ENCODE assay signal across 22 cellular contexts in genomic region chr22:32058656-32059280, GRCh38. TPM values are rescaled to one million over a fixed set of nuclear protein-coding genes. Genes with fewer than 3 reads are reported as not detected.
DNase-seq lines count a peak whose midpoint lies in the region; ATAC-seq and TF ChIP-seq lines count a peak whose summit lies in the region.
"Had no signal": no experiment of that assay in that cellular context is flagged by ENCODE, and none has a peak within 500 bp of the region (broad histone marks: within the 10 kb centered on the region; RNA-seq: fewer than 3 reads in every experiment).

No MANE protein-coding gene starts in this region.

- H3K9ac ChIP-seq in smooth muscle cell (ENCODE audit: low read depth), result no peak overlapping the region
- H3K9ac ChIP-seq in Karpas-422 (ENCODE audit: low read length), result no peak overlapping the region

- no peaks in the 10 kb centered on the region for H3K4me1 Mint-ChIP-seq in naive thymus-derived CD8-positive, alpha-beta T cell
- H3K4me1 Mint-ChIP-seq: naive B cell had no signal

- H3K79me2 ChIP-seq in smooth muscle cell (ENCODE audit: low read depth) (no peaks in the 10 kb centered on the region), Karpas-422 (ENCODE audit: low read length) (no peaks in the 10 kb centered on the region)

- H3K9me2 ChIP-seq in Karpas-422 (replicated peaks; ENCODE audit: insufficient read depth, low read length), result no peaks in the 10 kb centered on the region

- H3K4me1 ChIP-seq in smooth muscle cell (ENCODE audit: low read depth) (no peaks in the 10 kb centered on the region), Karpas-422 (ENCODE audit: low read length) (no peaks in the 10 kb centered on the region)
- H3K4me1 ChIP-seq: pancreas, spleen had no signal

- POLR2A ChIA-PET in naive thymus-derived CD8-positive, alpha-beta T cell (lab: Charles Lee), result no interaction called here

- ATAC-seq in naive thymus-derived CD8-positive, alpha-beta T cell, result no peak
- ATAC-seq in GM18909 (IDR thresholded peaks at IDR 0.05; ENCODE audit: poor library complexity, unreplicated experiment), result no peak
- ATAC-seq: activated CD4-positive, CD25-positive, alpha-beta regulatory T cell treated with anti-CD3 and anti-CD28 coated beads, Interleukin-2, amount 50 U/mL, for 24 hours had no signal

- H3K27me3 Mint-ChIP-seq in naive thymus-derived CD8-positive, alpha-beta T cell, result peaks cover 8 to 38% (median 11%) of the 10 kb centered on the region in 5 donors

- H3K4me2 ChIP-seq in smooth muscle cell (no peak overlapping the region), Karpas-422 (ENCODE audit: low read depth, low read length, poor library complexity, severe bottlenecking) (no peak overlapping the region)

- H3K9me3 ChIP-seq in smooth muscle cell (replicated peaks; ENCODE audit: low read depth) (no peaks in the 10 kb centered on the region), Karpas-422 (ENCODE audit: low read length) (no peaks in the 10 kb centered on the region)
- H3K9me3 ChIP-seq: pancreas, Peyer's patch had no signal

- TF ChIP-seq CTCF in epithelial cell of proximal tubule (conservative IDR thresholded peaks at IDR 0.05; ENCODE audit: low read depth, low read length) (no peak), smooth muscle cell (IDR thresholded peaks at IDR 0.05; ENCODE audit: borderline replicate concordance, insufficient read depth, poor library complexity, severe bottlenecking) (no peak)

- peak overlapping the region in 2 of 10 donors; percentile 6 to 61 for H3K27ac Mint-ChIP-seq in naive thymus-derived CD8-positive, alpha-beta T cell
- H3K27ac Mint-ChIP-seq: naive B cell had no signal

- H3K4me3 ChIP-seq in epithelial cell of proximal tubule (ENCODE audit: low read depth, low read length), result no peak overlapping the region
- H3K4me3 ChIP-seq in smooth muscle cell, result no peak overlapping the region
- H3K4me3 ChIP-seq in Karpas-422 (ENCODE audit: low read length), result no peak overlapping the region
- H3K4me3 ChIP-seq: pancreas, Peyer's patch, SK-N-MC, spleen had no signal

- H2AFZ ChIP-seq in smooth muscle cell (ENCODE audit: low read depth) (no peak overlapping the region), Karpas-422 (ENCODE audit: low read length) (no peak overlapping the region)

- H4K20me1 ChIP-seq in smooth muscle cell (ENCODE audit: low read depth) (no peaks in the 10 kb centered on the region), Karpas-422 (ENCODE audit: insufficient read depth, low read depth, low read length) (no peaks in the 10 kb centered on the region)

- WGBS in smooth muscle cell (ENCODE audit: low lambda C conversion rate), result 61% methylated on average over 3 of the region's 3 CpGs

- H3K27me3 ChIP-seq in smooth muscle cell (ENCODE audit: low read depth) (peaks cover 7% of the 10 kb centered on the region), Karpas-422 (ENCODE audit: low read length) (no peaks in the 10 kb centered on the region)
- H3K27me3 ChIP-seq: pancreas, Peyer's patch had no signal

- peaks cover 0 to 7% (median 0%) of the 10 kb centered on the region in 9 donors for H3K9me3 Mint-ChIP-seq in naive thymus-derived CD8-positive, alpha-beta T cell

- H3K36me3 ChIP-seq in smooth muscle cell (ENCODE audit: low read depth) (no peaks in the 10 kb centered on the region), Karpas-422 (ENCODE audit: insufficient read depth, low read length) (no peaks in the 10 kb centered on the region)
- H3K36me3 ChIP-seq: pancreas, spleen had no signal

- H3K27ac ChIP-seq in smooth muscle cell (ENCODE audit: low read depth), result peak overlapping the region; percentile 20
- no peak overlapping the region for H3K27ac ChIP-seq in Karpas-422 (ENCODE audit: low read length)
- H3K27ac ChIP-seq: pancreas, Peyer's patch, SK-N-MC, spleen had no signal

- DNase-seq in LHCN-M2 (ENCODE audit: low read depth) (peak; percentile 6), epithelial cell of proximal tubule (ENCODE audit: low read depth) (peak; percentile 38), kidney glomerular epithelial cell (lab: John Stamatoyannopoulos, UW) (peak; percentile 18), smooth muscle cell (lab: John Stamatoyannopoulos, UW; ENCODE audit: unreplicated experiment) (no peak), foreskin melanocyte (no peak), Karpas-422 (no peak)
- DNase-seq in naive thymus-derived CD8-positive, alpha-beta T cell, result no peak
- DNase-seq: central memory CD4-positive, alpha-beta T cell; effector CD8-positive, alpha-beta T cell; naive B cell; NCI-H1417 treated with DMSO at 0.1 percent for 48 hours; NCI-H2227 treated with DMSO at 0.1 percent for 48 hours; pancreas; Peyer's patch; spleen; stimulated activated CD8-positive, alpha-beta memory T cell treated with anti-CD3 and anti-CD28 coated beads, Interleukin-4, amount 100 ng/mL, for 48 hours had no signal

- no peaks in the 10 kb centered on the region for H3F3A ChIP-seq in smooth muscle cell (ENCODE audit: low read depth)

- H3K4me3 Mint-ChIP-seq in naive thymus-derived CD8-positive, alpha-beta T cell, result no peak overlapping the region
- H3K4me3 Mint-ChIP-seq: naive B cell had no signal

- H3K36me3 Mint-ChIP-seq in naive thymus-derived CD8-positive, alpha-beta T cell, result peaks cover 0 to 4% (median 0%) of the 10 kb centered on the region in 3 donors

RNA-seq across cellular contexts. Expression of gene SLC5A1, which starts 15.7 kb away (rescaled TPM):
- total RNA-seq in LHCN-M2 (2014; rRNA removed) (not detected in 2 replicates), epithelial cell of proximal tubule (not detected in 2 replicates), smooth muscle cell (0.67 TPM in 1 of 2 replicates, not detected in the other)
- polyA plus RNA-seq in LHCN-M2 (2012), result not detected
- polyA plus RNA-seq in smooth muscle cell, result not detected in 2 replicates
- total RNA-seq in naive thymus-derived CD8-positive, alpha-beta T cell, result not detected
- polyA plus RNA-seq in naive thymus-derived CD8-positive, alpha-beta T cell, result not detected
- not detected in 2 replicates for total RNA-seq in Karpas-422 (2014; rRNA removed; shearing (Covaris generic); ENCODE audit: low replicate concordance)
- total RNA-seq: G401, HT1080 had no signal
- polyA plus RNA-seq: BJ had no signal

Comparison
In these comparisons a context has a peak if more than half of its experiments do, and no peak if none do; other contexts are left out.
1. DNase-seq: peak in LHCN-M2 (single experiment), epithelial cell of proximal tubule (single experiment) and kidney glomerular epithelial cell (single experiment); none in smooth muscle cell (single experiment), naive thymus-derived CD8-positive, alpha-beta T cell (0 of 10), foreskin melanocyte (single experiment) and Karpas-422 (single experiment).